ENCODE assay signal across 21 cellular contexts in genomic region chr19:57688011-57688763, GRCh38. TPM values are rescaled to one million over a fixed set of nuclear protein-coding genes. Genes with fewer than 3 reads are reported as not detected.
DNase-seq lines count a peak whose midpoint lies in the region; ATAC-seq, FAIRE-seq and TF ChIP-seq lines count a peak whose summit lies in the region.
"Had no signal": no experiment of that assay in that cellular context is flagged by ENCODE, and none has a peak within 500 bp of the region (broad histone marks: within the 10 kb centered on the region; RNA-seq: fewer than 3 reads in every experiment).

No MANE protein-coding gene starts in this region.

- H4K20me1 ChIP-seq in BLaER1 = peaks cover 27% of the 10 kb centered on the region; the same call in 1 of the 2 replicates

- H3K27ac ChIP-seq in BLaER1 = no peak overlapping the region
- no peak overlapping the region for H3K27ac ChIP-seq in kidney (ENCODE audit: low read depth in 2 of 2, low read length in 2 of 2)
- H3K27ac ChIP-seq: A549, dorsolateral prefrontal cortex, uterus had no signal

- no peak for FAIRE-seq in kidney (lab: Jason Lieb, UNC)
- FAIRE-seq: A549, frontal cortex had no signal

- DNase-seq in NCI-H226 = peak; percentile 43
- DNase-seq in islet precursor cell = peak; percentile 1
- no peak for DNase-seq in pons (ENCODE audit: low spot score)
- no peak for DNase-seq in kidney
- DNase-seq: activated CD4-positive, alpha-beta memory T cell treated with anti-CD3 and anti-CD28 coated beads, Interleukin-2, amount 10 ng/mL, durations not matched to agents 7 days and 5 days; activated naive CD4-positive, alpha-beta T cell; amniotic stem cell; BE2C; dorsolateral prefrontal cortex; kidney glomerular epithelial cell; natural killer cell; NCI-H748 treated with DMSO at 0.1 percent for 48 hours; uterus had no signal

- no peak overlapping the region for H3K4me2 ChIP-seq in BLaER1
- H3K4me2 ChIP-seq: A549 had no signal

- 0 out of 2 replicates have a peak, but pooled peaks cover 5% of the 10 kb centered on the region for H3K27me3 ChIP-seq in BLaER1
- H3K27me3 ChIP-seq: BE2C, dorsolateral prefrontal cortex, uterus had no signal

- no peak overlapping the region for H3K9ac ChIP-seq in BLaER1
- H3K9ac ChIP-seq in kidney (ENCODE audit: low read length in 2 of 2) = no peak overlapping the region

- H3K9me3 ChIP-seq in BLaER1 (peaks cover 100% of the 10 kb centered on the region), kidney (ENCODE audit: control insufficient read depth in 1 of 2, low read length in 2 of 2) (peaks cover 34 to 75% of the 10 kb centered on the region in 2 donors)

- H3K4me3 ChIP-seq in BLaER1 = peak overlapping the region; percentile 94
- peak overlapping the region in 1 of 2 donors; percentile 5 for H3K4me3 ChIP-seq in kidney (ENCODE audit: low read length in 2 of 2)
- H3K4me3 ChIP-seq: A549, dorsolateral prefrontal cortex, uterus had no signal

- no peak for TF ChIP-seq CTCF in kidney (IDR thresholded peaks at IDR 0.05; ENCODE audit: borderline replicate concordance, extremely low read depth, insufficient read depth)

- ATAC-seq in HG02884 (IDR thresholded peaks at IDR 0.05; ENCODE audit: unreplicated experiment) = no peak
- ATAC-seq: A549, natural killer cell, sciatic nerve had no signal

- intact Hi-C loops in kidney (cut with DNase I) = no loop called here

- peaks cover 3% of the 10 kb centered on the region for H3K4me1 ChIP-seq in BLaER1
- peaks cover 2 to 4% of the 10 kb centered on the region in 2 donors for H3K4me1 ChIP-seq in kidney (ENCODE audit: control insufficient read depth in 1 of 2, insufficient read depth in 1 of 2, low read depth in 1 of 2, low read length in 2 of 2)
- H3K4me1 ChIP-seq: A549, BE2C, uterus had no signal

- H3K36me3 ChIP-seq in BLaER1 = peaks cover 96% of the 10 kb centered on the region
- peaks cover 34 to 35% of the 10 kb centered on the region in 2 donors for H3K36me3 ChIP-seq in kidney (ENCODE audit: control insufficient read depth in 1 of 2, insufficient read depth in 2 of 2, low read length in 2 of 2)
- H3K36me3 ChIP-seq: uterus had no signal

RNA-seq across cellular contexts. Expression of gene ZNF551, which starts 6.4 kb away (rescaled TPM):
- total RNA-seq in kidney = 13.9 TPM
- polyA plus RNA-seq in kidney (ENCODE audit: insufficient read depth, low read depth, low replicate concordance) = 1.3 TPM

RNA-seq across cellular contexts. Expression of gene ZSCAN4, which starts 19.5 kb away (rescaled TPM):
- total RNA-seq in kidney = not detected
- polyA plus RNA-seq in kidney (ENCODE audit: insufficient read depth, low read depth, low replicate concordance) = not detected
- total RNA-seq: activated CD4-positive, alpha-beta memory T cell treated with anti-CD3 and anti-CD28 coated beads, Interleukin-2, amount 10 ng/mL, durations not matched to agents 7 days and 5 days; frontal cortex; mesenteric fat pad; natural killer cell; osteocyte; sciatic nerve; uterus had no signal

RNA-seq across cellular contexts. Expression of gene ZNF154, which starts 20.8 kb away (rescaled TPM):
- total RNA-seq in kidney = 11.1 TPM
- 2.2 TPM for polyA plus RNA-seq in kidney (ENCODE audit: insufficient read depth, low read depth, low replicate concordance)
- total RNA-seq: G401 had no signal
- polyA plus RNA-seq: A549 had no signal

RNA-seq across cellular contexts. Expression of gene ZNF671, which starts 39.2 kb away (rescaled TPM):
- 16.5 TPM for total RNA-seq in kidney
- 10.1 TPM for polyA plus RNA-seq in kidney (ENCODE audit: insufficient read depth, low read depth, low replicate concordance)
- total RNA-seq: G401 had no signal

RNA-seq across cellular contexts. Expression of gene ZNF211, which starts 55.2 kb away (rescaled TPM):
- 19.6 TPM for total RNA-seq in kidney
- 9.1 TPM for polyA plus RNA-seq in kidney (ENCODE audit: insufficient read depth, low read depth, low replicate concordance)

Comparison
In these comparisons a context has a peak if more than half of its experiments do, and no peak if none do; other contexts are left out.
1. DNase-seq: peak in NCI-H226 (single experiment) and islet precursor cell (single experiment); none in pons (single experiment) and kidney (single experiment).